14 cellular contexts compared by ENCODE assay signal in the genomic region with DNA sequence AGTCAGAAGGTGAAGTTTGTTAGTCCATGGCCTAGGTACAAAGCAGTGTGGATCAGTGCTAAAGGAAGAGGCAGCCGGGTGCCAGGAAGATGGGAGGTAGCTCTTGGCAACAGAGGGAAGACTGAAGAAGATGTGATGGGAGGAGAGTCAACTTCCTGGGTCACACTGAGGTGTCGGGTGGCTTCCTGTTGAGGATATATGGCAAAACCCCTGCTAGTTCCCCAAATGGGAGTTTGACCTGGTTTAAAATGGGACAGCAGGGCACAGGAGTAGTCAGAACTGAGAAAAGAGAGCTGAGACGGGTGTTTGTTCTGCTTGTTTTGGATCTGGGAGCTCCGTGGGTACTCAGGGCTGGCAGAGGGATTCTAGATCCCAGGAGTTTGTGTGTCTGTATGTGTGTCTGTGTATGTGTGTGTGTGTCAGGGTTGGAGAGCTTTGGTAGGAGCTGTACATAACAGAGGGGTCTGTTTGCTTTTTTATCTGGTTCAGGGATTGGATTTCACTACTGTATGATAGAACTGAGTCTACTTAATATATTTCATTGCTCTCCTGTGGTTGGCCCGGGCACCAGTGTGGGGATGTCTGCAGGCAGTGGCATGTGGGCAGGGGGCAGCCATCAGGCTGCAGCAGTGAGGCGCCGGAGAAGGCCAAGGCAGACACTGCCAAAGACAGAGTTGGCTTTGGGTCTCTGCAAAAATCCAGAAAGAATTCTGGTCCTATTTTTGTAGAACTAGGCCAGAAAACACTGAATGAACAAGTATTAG. TPM values are rescaled to one million over a fixed set of nuclear protein-coding genes. Genes with fewer than 3 reads are reported as not detected.
DNase-seq lines count a peak whose midpoint lies in the region; ATAC-seq and TF ChIP-seq lines count a peak whose summit lies in the region.
"Had no signal": no experiment of that assay in that cellular context is flagged by ENCODE, and none has a peak within 500 bp of the region (broad histone marks: within the 10 kb centered on the region; RNA-seq: fewer than 3 reads in every experiment).

No MANE protein-coding gene starts in this region.

- no TSS peak for BruUV-seq in Calu3 (replicated peaks; lab: Mats Ljungman, UMichigan)

- no peak for DNase-seq in Calu3
- DNase-seq in activated naive CD8-positive, alpha-beta T cell treated with anti-CD3 and anti-CD28 coated beads, Interleukin-2, amount 50 U/mL, for 24 hours: no peak
- no peak for DNase-seq in naive thymus-derived CD4-positive, alpha-beta T cell
- no peak for DNase-seq in DMS53 treated with DMSO at 0.1 percent for 48 hours (lab: John Stamatoyannopoulos, UW; ENCODE audit: unreplicated experiment)
- DNase-seq in kidney tubule cell (ENCODE audit: low spot score): no peak
- DNase-seq in trophoblast cell: no peak
- no peak for DNase-seq in dedifferentiated amniotic fluid mesenchymal stem cell (ENCODE audit: extremely low spot score)
- DNase-seq: activated effector memory CD4-positive, alpha-beta T cell treated with Interleukin-2 at 50 U/mL for 16 hours; colonic mucosa; foreskin keratinocyte; kidney glomerular epithelial cell; OCI-M1 had no signal

- H3K4me3 Mint-ChIP-seq in Calu3 (ENCODE audit: low read depth, unreplicated experiment): no peak overlapping the region
- no peak overlapping the region for H3K4me3 Mint-ChIP-seq in activated naive CD8-positive, alpha-beta T cell treated with anti-CD3 and anti-CD28 coated beads, Interleukin-2, amount 50 U/mL, for 24 hours
- H3K4me3 Mint-ChIP-seq in naive thymus-derived CD4-positive, alpha-beta T cell: peak overlapping the region in 3 of 10 donors; percentile 12 to 44 (median 27)

- H3K27me3 ChIP-seq in BLaER1 treated with 17β-estradiol and CSF1 and Interleukin-3, amounts not matched to agents 10 nM and 100 nM: no peaks in the 10 kb centered on the region
- H3K27me3 ChIP-seq in naive thymus-derived CD4-positive, alpha-beta T cell (ENCODE audit: control insufficient read depth in 2 of 2, insufficient read depth in 2 of 2, low read length in 2 of 2): no peaks in the 10 kb centered on the region
- no peaks in the 10 kb centered on the region for H3K27me3 ChIP-seq in trophoblast cell (ENCODE audit: insufficient read depth, low read length)
- H3K27me3 ChIP-seq: colonic mucosa, foreskin keratinocyte had no signal

- H3K27me3 Mint-ChIP-seq in Calu3 (ENCODE audit: unreplicated experiment): no peaks in the 10 kb centered on the region
- no peaks in the 10 kb centered on the region for H3K27me3 Mint-ChIP-seq in activated naive CD8-positive, alpha-beta T cell treated with anti-CD3 and anti-CD28 coated beads, Interleukin-2, amount 50 U/mL, for 24 hours
- H3K27me3 Mint-ChIP-seq in naive thymus-derived CD4-positive, alpha-beta T cell: no peaks in the 10 kb centered on the region

- no peak overlapping the region for H4K8ac ChIP-seq in trophoblast cell (ENCODE audit: low read depth, low read length)

- H3K9me3 Mint-ChIP-seq in Calu3 (ENCODE audit: low read depth, unreplicated experiment): no peaks in the 10 kb centered on the region
- H3K9me3 Mint-ChIP-seq in activated naive CD8-positive, alpha-beta T cell treated with anti-CD3 and anti-CD28 coated beads, Interleukin-2, amount 50 U/mL, for 24 hours: no peaks in the 10 kb centered on the region
- H3K9me3 Mint-ChIP-seq in naive thymus-derived CD4-positive, alpha-beta T cell: no peaks in the 10 kb centered on the region

- H2BK12ac ChIP-seq in trophoblast cell (ENCODE audit: low read length): no peak overlapping the region

- no peak overlapping the region for H3K23ac ChIP-seq in trophoblast cell (ENCODE audit: low read length)

- H3K4me1 ChIP-seq in BLaER1 treated with 17β-estradiol and CSF1 and Interleukin-3, amounts not matched to agents 10 nM and 100 nM: peaks cover 9 to 100% (median 33%) of the 10 kb centered on the region in 10 experiments
- H3K4me1 ChIP-seq in naive thymus-derived CD4-positive, alpha-beta T cell (ENCODE audit: control insufficient read depth in 2 of 2, insufficient read depth in 2 of 2, low read length in 2 of 2): peaks cover 0 to 9% of the 10 kb centered on the region in 2 donors
- H3K4me1 ChIP-seq in trophoblast cell (ENCODE audit: control insufficient read depth in 1 of 2, insufficient read depth in 2 of 2, low read length in 2 of 2): no peaks in the 10 kb centered on the region

- H2AFZ ChIP-seq in trophoblast cell (ENCODE audit: insufficient read depth, low read length, poor library complexity): no peak overlapping the region

- no peak overlapping the region for H3K18ac ChIP-seq in trophoblast cell (ENCODE audit: low read length)

- no peak overlapping the region for H2BK120ac ChIP-seq in trophoblast cell (ENCODE audit: insufficient read depth, low read length, poor library complexity)

- H4K91ac ChIP-seq in trophoblast cell (ENCODE audit: low read depth, low read length): no peak overlapping the region

- no peak overlapping the region for H4K12ac ChIP-seq in trophoblast cell (ENCODE audit: low read depth, low read length)

- H3K36me3 ChIP-seq in BLaER1 treated with 17β-estradiol and CSF1 and Interleukin-3, amounts not matched to agents 10 nM and 100 nM: peaks cover 4 to 100% (median 21%) of the 10 kb centered on the region in 11 experiments; a peak in 17 of 22 replicates
- peaks cover 0 to 33% (median 15%) of the 10 kb centered on the region in 3 experiments for H3K36me3 ChIP-seq in naive thymus-derived CD4-positive, alpha-beta T cell (ENCODE audit: control insufficient read depth in 2 of 3, insufficient read depth in 3 of 3, low read length in 3 of 3)
- peaks cover 5 to 6% of the 10 kb centered on the region in 2 experiments for H3K36me3 ChIP-seq in trophoblast cell (ENCODE audit: control insufficient read depth in 1 of 2, insufficient read depth in 2 of 2, low read length in 2 of 2)

- H3K4me2 ChIP-seq in BLaER1 treated with 17β-estradiol and CSF1 and Interleukin-3, amounts not matched to agents 10 nM and 100 nM: peak overlapping the region in 8 of 11 experiments; percentile 2 to 93 (median 78); a peak in 12 of 22 replicates
- H3K4me2 ChIP-seq in trophoblast cell (ENCODE audit: low read length): no peak overlapping the region

- no peak overlapping the region for H3K14ac ChIP-seq in trophoblast cell (ENCODE audit: low read length)

- H3K36me3 Mint-ChIP-seq in Calu3 (ENCODE audit: insufficient read depth, unreplicated experiment): peaks cover 13% of the 10 kb centered on the region
- H3K36me3 Mint-ChIP-seq in activated naive CD8-positive, alpha-beta T cell treated with anti-CD3 and anti-CD28 coated beads, Interleukin-2, amount 50 U/mL, for 24 hours (ENCODE audit: low read depth): peaks cover 8% of the 10 kb centered on the region
- peaks cover 17 to 54% (median 29%) of the 10 kb centered on the region in 5 donors for H3K36me3 Mint-ChIP-seq in naive thymus-derived CD4-positive, alpha-beta T cell

- H3K9me3 ChIP-seq in BLaER1 treated with 17β-estradiol and CSF1 and Interleukin-3, amounts not matched to agents 10 nM and 100 nM (replicated peaks in 1 of 11): no peaks in the 10 kb centered on the region
- H3K9me3 ChIP-seq in naive thymus-derived CD4-positive, alpha-beta T cell (ENCODE audit: control insufficient read depth in 2 of 3, low read length in 3 of 3): no peaks in the 10 kb centered on the region
- no peaks in the 10 kb centered on the region for H3K9me3 ChIP-seq in trophoblast cell (ENCODE audit: insufficient read depth, low read depth, low read length)
- H3K9me3 ChIP-seq: colonic mucosa had no signal

- ATAC-seq in activated naive CD8-positive, alpha-beta T cell treated with anti-CD3 and anti-CD28 coated beads, Interleukin-2, amount 50 U/mL, for 24 hours: no peak
- no peak for ATAC-seq in naive thymus-derived CD4-positive, alpha-beta T cell
- ATAC-seq: foreskin keratinocyte had no signal

- no peaks in the 10 kb centered on the region for H3K79me1 ChIP-seq in trophoblast cell (ENCODE audit: low read length)

- no CpG with 5 or more reads among the region's 7 CpGs for WGBS in trophoblast cell (ENCODE audit: extremely low coverage, insufficient coverage, insufficient read length)

- CTCF ChIA-PET in Calu3 (lab: Charles Lee): interaction anchor here (0.5 to 1.0 kb wide), 2 partner anchors 33 to 139 kb away, joined by 3 read pairs; no protein-coding TSS in a partner anchor
- CTCF ChIA-PET in naive thymus-derived CD4-positive, alpha-beta T cell (lab: Charles Lee): no interaction called here

- H3K27ac Mint-ChIP-seq in Calu3 (ENCODE audit: unreplicated experiment): peak overlapping the region; percentile 8
- peak overlapping the region; percentile 63 for H3K27ac Mint-ChIP-seq in activated naive CD8-positive, alpha-beta T cell treated with anti-CD3 and anti-CD28 coated beads, Interleukin-2, amount 50 U/mL, for 24 hours
- H3K27ac Mint-ChIP-seq in naive thymus-derived CD4-positive, alpha-beta T cell: peak overlapping the region; percentile 17 to 84 (median 50)

- intact Hi-C loops in Calu3 (cut with micrococcal nuclease; ENCODE audit: unreplicated experiment): loop anchor here (5.0 kb wide), 1 partner anchor 140 kb away; no protein-coding TSS in a partner anchor
- intact Hi-C loops in naive thymus-derived CD4-positive, alpha-beta T cell (cut with micrococcal nuclease): no loop called here

- no peaks in the 10 kb centered on the region for H3K79me2 ChIP-seq in trophoblast cell (ENCODE audit: control insufficient read depth, insufficient read depth, low read length, poor library complexity)

- no peak overlapping the region for H3K4me3 ChIP-seq in BLaER1 treated with 17β-estradiol and CSF1 and Interleukin-3, amounts not matched to agents 10 nM and 100 nM
- H3K4me3 ChIP-seq in naive thymus-derived CD4-positive, alpha-beta T cell (ENCODE audit: low read length): no peak overlapping the region
- H3K4me3 ChIP-seq in trophoblast cell (ENCODE audit: low read depth, low read length): no peak overlapping the region
- H3K4me3 ChIP-seq: colonic mucosa had no signal

- peaks cover 43% of the 10 kb centered on the region for H3K4me1 Mint-ChIP-seq in Calu3 (ENCODE audit: low read depth, unreplicated experiment)
- peaks cover 28% of the 10 kb centered on the region for H3K4me1 Mint-ChIP-seq in activated naive CD8-positive, alpha-beta T cell treated with anti-CD3 and anti-CD28 coated beads, Interleukin-2, amount 50 U/mL, for 24 hours
- H3K4me1 Mint-ChIP-seq in naive thymus-derived CD4-positive, alpha-beta T cell: peaks cover 19 to 53% (median 46%) of the 10 kb centered on the region in 7 donors

- H4K20me1 ChIP-seq in BLaER1 treated with 17β-estradiol and CSF1 and Interleukin-3, amounts not matched to agents 10 nM and 100 nM: peaks cover 0 to 100% (median 0%) of the 10 kb centered on the region in 11 experiments; a peak in 6 of 22 replicates

- H2AK5ac ChIP-seq in trophoblast cell (ENCODE audit: low read length): no peak overlapping the region

- H3K27ac ChIP-seq in BLaER1 treated with 17β-estradiol and CSF1 and Interleukin-3, amounts not matched to agents 10 nM and 100 nM: peak overlapping the region in 6 of 11 experiments; percentile 9 to 78 (median 51); a peak in 9 of 22 replicates
- H3K27ac ChIP-seq in naive thymus-derived CD4-positive, alpha-beta T cell (ENCODE audit: low read depth, low read length): no peak overlapping the region
- H3K27ac ChIP-seq in trophoblast cell (ENCODE audit: low read depth, low read length): no peak overlapping the region
- H3K27ac ChIP-seq: C4-2B, colonic mucosa, foreskin keratinocyte had no signal

- H2BK5ac ChIP-seq in trophoblast cell (ENCODE audit: low read depth, low read length, poor library complexity): no peak overlapping the region

- POLR2A ChIA-PET in naive thymus-derived CD4-positive, alpha-beta T cell (lab: Charles Lee): interaction anchor here (0.5 to 0.8 kb wide), 2 partner anchors 23 to 211 kb away, joined by 3 to 5 read pairs; no protein-coding TSS in a partner anchor

- H3K9ac ChIP-seq in BLaER1 treated with 17β-estradiol and CSF1 and Interleukin-3, amounts not matched to agents 10 nM and 100 nM: peak overlapping the region in 3 of 11 experiments; percentile 24 to 66 (median 50); a peak in 5 of 22 replicates
- H3K9ac ChIP-seq in trophoblast cell (ENCODE audit: low read length): no peak overlapping the region

- H3K4ac ChIP-seq in trophoblast cell (ENCODE audit: low read depth, low read length): no peak overlapping the region

- TF ChIP-seq CTCF in Calu3 (IDR thresholded peaks at IDR 0.05; ENCODE audit: unreplicated experiment): no peak

RNA-seq across cellular contexts. Expression of gene MXD1, which starts 17.1 kb away (rescaled TPM):
- 13.3 and 17.4 TPM in 2 replicates for total RNA-seq in Calu3 (2022)
- total RNA-seq in naive thymus-derived CD4-positive, alpha-beta T cell: 100 to 1,000 TPM in 1 of 5 experiments, 10 to 100 TPM in 4; 15.1 to 112 (median 22.9) TPM
- 10 to 100 TPM in 1 of 2 donors, 1 to 10 TPM in 1; 7.0 to 10.6 TPM for polyA plus RNA-seq in naive thymus-derived CD4-positive, alpha-beta T cell
- polyA plus RNA-seq in trophoblast cell (2013): 26.3 and 29.3 TPM in 2 replicates

RNA-seq across cellular contexts. Expression of gene ASPRV1, which starts 29.4 kb away (rescaled TPM):
- 0.17 and 0.27 TPM in 2 replicates for total RNA-seq in Calu3 (2022)
- 1 to 10 TPM; 1.7 to 2.9 (median 2.3) TPM for total RNA-seq in naive thymus-derived CD4-positive, alpha-beta T cell
- 1 to 10 TPM in 1 of 2 donors, under 1 TPM in 1; 0.91 to 1.2 TPM for polyA plus RNA-seq in naive thymus-derived CD4-positive, alpha-beta T cell
- polyA plus RNA-seq in trophoblast cell (2013): 0.16 and 0.22 TPM in 2 replicates

RNA-seq across cellular contexts. Expression of gene SNRNP27, which starts 38.3 kb away (rescaled TPM):
- 36.3 and 39.8 TPM in 2 replicates for total RNA-seq in Calu3 (2022)
- total RNA-seq in naive thymus-derived CD4-positive, alpha-beta T cell: 10 to 100 TPM; 32.5 to 56.0 (median 51.5) TPM
- 10 to 100 TPM; 56.2 to 58.4 TPM for polyA plus RNA-seq in naive thymus-derived CD4-positive, alpha-beta T cell
- polyA plus RNA-seq in trophoblast cell (2013): 74.1 and 74.2 TPM in 2 replicates

Comparison
In these comparisons a context has a peak if more than half of its experiments do, and no peak if none do; other contexts are left out.
1. H3K27ac ChIP-seq: peak in BLaER1 treated with 17β-estradiol and CSF1 and Interleukin-3, amounts not matched to agents 10 nM and 100 nM (6 of 11); none in naive thymus-derived CD4-positive, alpha-beta T cell (single experiment) and trophoblast cell (single experiment).
2. H3K27ac Mint-ChIP-seq: peak in every context shown above with its lines; median percentile 63 in activated naive CD8-positive, alpha-beta T cell treated with anti-CD3 and anti-CD28 coated beads, Interleukin-2, amount 50 U/mL, for 24 hours; 50 in naive thymus-derived CD4-positive, alpha-beta T cell; 8 in Calu3.